10 cellular contexts compared by ENCODE assay signal in the genomic region with DNA sequence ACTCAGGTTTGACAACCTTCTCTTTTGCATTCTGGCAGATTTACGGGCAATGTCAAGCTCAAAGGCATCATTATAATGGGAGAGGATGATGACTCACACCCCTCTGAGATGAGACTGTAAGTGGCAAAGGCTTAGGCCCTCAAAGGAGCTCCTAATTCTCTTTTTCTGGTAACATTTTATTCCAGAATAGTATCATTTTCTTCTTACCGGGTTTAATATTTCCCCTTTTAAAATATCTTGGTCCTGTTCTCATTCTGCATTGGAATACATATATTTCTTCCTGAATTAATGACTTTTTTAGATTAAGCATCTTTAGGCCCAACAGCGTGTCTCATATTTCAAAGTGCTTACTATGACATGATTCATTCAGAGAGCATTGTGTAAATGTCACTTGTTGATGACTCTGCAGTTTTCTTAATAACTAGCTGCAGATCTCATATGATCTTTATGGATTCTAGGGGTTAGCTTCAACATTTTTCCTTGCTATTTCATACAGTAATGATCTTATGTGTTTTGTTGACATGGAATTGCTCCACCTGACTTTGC. TPM values are rescaled to one million over a fixed set of nuclear protein-coding genes. Genes with fewer than 3 reads are reported as not detected.
DNase-seq lines count a peak whose midpoint lies in the region; ATAC-seq and TF ChIP-seq lines count a peak whose summit lies in the region.
"Had no signal": no experiment of that assay in that cellular context is flagged by ENCODE, and none has a peak within 500 bp of the region (broad histone marks: within the 10 kb centered on the region; RNA-seq: fewer than 3 reads in every experiment).

No MANE protein-coding gene starts in this region.

- peaks cover 20% of the 10 kb centered on the region for H4K20me1 ChIP-seq in PC-3 (ENCODE audit: low read length)

- intact Hi-C loops in PC-3 (cut with micrococcal nuclease), result no loop called here

- no peak overlapping the region for H2AFZ ChIP-seq in PC-3 (ENCODE audit: low read length)

- H3K4me3 ChIP-seq in PC-3 (ENCODE audit: low read length) (peak overlapping the region; percentile 85), endodermal cell (ENCODE audit: low read length) (peak overlapping the region; percentile 95), retinal pigment epithelial cell (ENCODE audit: low read length) (peak overlapping the region; percentile 64)

- H3K4me2 ChIP-seq in PC-3 (ENCODE audit: low read length), result peak overlapping the region; percentile 100

- no peaks in the 10 kb centered on the region for H3K9me3 Mint-ChIP-seq in endodermal cell

- POLR2A ChIA-PET in PC-3 (lab: Charles Lee; ENCODE audit: unreplicated experiment), result interaction anchor here (0.5 to 0.6 kb wide), 4 partner anchors 10 to 1067 kb away, joined by 3 to 16 read pairs (median 5); no protein-coding TSS in a partner anchor

- peaks cover 15% of the 10 kb centered on the region for H3F3A ChIP-seq in PC-3 (ENCODE audit: low read length, unreplicated experiment)

- H3K27ac ChIP-seq in PC-3 (ENCODE audit: low read length), result peak overlapping the region; percentile 84
- H3K27ac ChIP-seq in endodermal cell (ENCODE audit: low read depth, low read length), result no peak overlapping the region

- H3K4me3 Mint-ChIP-seq in endodermal cell, result peak overlapping the region; percentile 81

- H3K9me2 ChIP-seq in PC-3 (replicated peaks; ENCODE audit: low read length), result no peaks in the 10 kb centered on the region

- no peak for TF ChIP-seq CTCF in PC-3 (conservative IDR thresholded peaks at IDR 0.05; ENCODE audit: low read depth, low read length)
- no peak for TF ChIP-seq CTCF in endodermal cell (conservative IDR thresholded peaks at IDR 0.05)
- TF ChIP-seq CTCF in retinal pigment epithelial cell (conservative IDR thresholded peaks at IDR 0.05; ENCODE audit: low read depth, low read length), result no peak

- peak overlapping the region; percentile 35 for H3K9ac ChIP-seq in PC-3 (ENCODE audit: low read length)
- H3K9ac ChIP-seq in endodermal cell (ENCODE audit: extremely low read depth, low read length, poor library complexity, severe bottlenecking), result no peak overlapping the region

- H3K36me3 Mint-ChIP-seq in endodermal cell (ENCODE audit: low read depth), result peaks cover 20% of the 10 kb centered on the region

- in situ Hi-C loops in KBM-7 (cut with MboI; ENCODE audit: low pct_unique_long_range_greater_than_20kb, low sequenced_read_pairs), result no loop called here

- peak; percentile 62 for ATAC-seq in activated CD4-positive, CD25-positive, alpha-beta regulatory T cell treated with anti-CD3 and anti-CD28 coated beads, Interleukin-2, amount 50 U/mL, for 24 hours
- peak; percentile 67 for ATAC-seq in PC-3
- ATAC-seq in GM21717 (IDR thresholded peaks at IDR 0.05; ENCODE audit: unreplicated experiment), result no peak

- 94 to 100% methylated on average over 3 of the region's 3 CpGs for WGBS in endodermal cell (ENCODE audit: insufficient coverage in 1 of 2, insufficient read length in 1 of 2), 2 experiments

- no peak for DNase-seq in activated CD4-positive, CD25-positive, alpha-beta regulatory T cell treated with anti-CD3 and anti-CD28 coated beads, Interleukin-2, amount 50 U/mL, for 72 hours
- DNase-seq in PC-3, result peak; percentile 83
- no peak for DNase-seq in endodermal cell
- no peak for DNase-seq in retinal pigment epithelial cell (ENCODE audit: low read depth)
- no peak for DNase-seq in retina
- DNase-seq in KBM-7, result no peak
- DNase-seq: activated CD4-positive, alpha-beta T cell treated with anti-CD3 and anti-CD28 coated beads for 48 hours; MG63 had no signal

- H3K27me3 Mint-ChIP-seq in endodermal cell (ENCODE audit: insufficient read depth), result no peaks in the 10 kb centered on the region

- CTCF ChIA-PET in PC-3 (lab: Charles Lee), result interaction anchor here (0.8 to 1.0 kb wide), 2 partner anchors 30 to 137 kb away, joined by 3 read pairs; no protein-coding TSS in a partner anchor

- H3K4me1 Mint-ChIP-seq in endodermal cell, result peaks cover 7% of the 10 kb centered on the region

- H3K27ac Mint-ChIP-seq in endodermal cell, result no peak overlapping the region

- H3K9me3 ChIP-seq in PC-3 (ENCODE audit: low read length) (no peaks in the 10 kb centered on the region), endodermal cell (ENCODE audit: control insufficient read depth, low read length) (no peaks in the 10 kb centered on the region)
- H3K9me3 ChIP-seq: MG63 had no signal

- H3K79me2 ChIP-seq in PC-3 (ENCODE audit: low read length), result peaks cover 68% of the 10 kb centered on the region

- no TSS peak for BruUV-seq in PC-3 (replicated peaks; lab: Mats Ljungman, UMichigan)

- peaks cover 22% of the 10 kb centered on the region for H3K36me3 ChIP-seq in PC-3 (ENCODE audit: low read depth, low read length)
- H3K36me3 ChIP-seq in endodermal cell (ENCODE audit: control insufficient read depth, insufficient read depth, low read length), result peaks cover 37% of the 10 kb centered on the region

- H3K27me3 ChIP-seq in PC-3 (ENCODE audit: low read length) (no peaks in the 10 kb centered on the region), endodermal cell (ENCODE audit: control insufficient read depth, insufficient read depth, low read length, poor library complexity, severe bottlenecking) (no peaks in the 10 kb centered on the region)
- H3K27me3 ChIP-seq: MG63 had no signal

- peaks cover 27% of the 10 kb centered on the region for H3K4me1 ChIP-seq in PC-3 (ENCODE audit: insufficient read depth, low read length)
- H3K4me1 ChIP-seq in endodermal cell (ENCODE audit: control insufficient read depth, insufficient read depth, low read length), result no peaks in the 10 kb centered on the region

RNA-seq across cellular contexts. Expression of a gene that starts 1.7 kb away (rescaled TPM):
- total RNA-seq in PC-3 (2014; rRNA removed) (107 and 115 TPM in 2 replicates), endodermal cell (10 to 100 TPM; 62.5 to 71.3 TPM)
- 47.3 TPM for polyA plus RNA-seq in endodermal cell (2013, experiment 1 of 2)
- polyA plus RNA-seq in endodermal cell (2013, experiment 2 of 2), result 42.7 TPM

RNA-seq across cellular contexts. Expression of a gene that starts 11.0 kb away (rescaled TPM):
- total RNA-seq in PC-3 (2014; rRNA removed), result 120 and 142 TPM in 2 replicates
- total RNA-seq in endodermal cell, result 100 to 1,000 TPM; 103 to 107 TPM
- 60.2 TPM for polyA plus RNA-seq in endodermal cell (2013, experiment 1 of 2)
- polyA plus RNA-seq in endodermal cell (2013, experiment 2 of 2), result 61.5 TPM

RNA-seq across cellular contexts. Expression of a gene that starts 20.7 kb away (rescaled TPM):
- 86.0 and 86.4 TPM in 2 replicates for total RNA-seq in PC-3 (2014; rRNA removed)
- total RNA-seq in endodermal cell, result 10 to 100 TPM; 60.4 to 66.0 TPM
- polyA plus RNA-seq in endodermal cell (2013, experiment 1 of 2), result 36.2 TPM
- 32.4 TPM for polyA plus RNA-seq in endodermal cell (2013, experiment 2 of 2)

RNA-seq across cellular contexts. Expression of a gene that starts 36.6 kb away (rescaled TPM):
- total RNA-seq in PC-3 (2014; rRNA removed) (50.7 and 50.9 TPM in 2 replicates), endodermal cell (10 to 100 TPM; 33.3 to 42.4 TPM)
- 28.2 TPM for polyA plus RNA-seq in endodermal cell (2013, experiment 1 of 2)
- polyA plus RNA-seq in endodermal cell (2013, experiment 2 of 2), result 26.4 TPM

RNA-seq across cellular contexts. Expression of a gene that starts 45.3 kb away (rescaled TPM):
- total RNA-seq in PC-3 (2014; rRNA removed), result 28.2 and 30.8 TPM in 2 replicates
- total RNA-seq in endodermal cell, result 10 to 100 TPM; 24.0 to 41.7 TPM
- polyA plus RNA-seq in endodermal cell (2013, experiment 1 of 2), result 20.7 TPM
- polyA plus RNA-seq in endodermal cell (2013, experiment 2 of 2), result 20.7 TPM
